ENCODE assay signal across 8 cellular contexts in the genomic region with DNA sequence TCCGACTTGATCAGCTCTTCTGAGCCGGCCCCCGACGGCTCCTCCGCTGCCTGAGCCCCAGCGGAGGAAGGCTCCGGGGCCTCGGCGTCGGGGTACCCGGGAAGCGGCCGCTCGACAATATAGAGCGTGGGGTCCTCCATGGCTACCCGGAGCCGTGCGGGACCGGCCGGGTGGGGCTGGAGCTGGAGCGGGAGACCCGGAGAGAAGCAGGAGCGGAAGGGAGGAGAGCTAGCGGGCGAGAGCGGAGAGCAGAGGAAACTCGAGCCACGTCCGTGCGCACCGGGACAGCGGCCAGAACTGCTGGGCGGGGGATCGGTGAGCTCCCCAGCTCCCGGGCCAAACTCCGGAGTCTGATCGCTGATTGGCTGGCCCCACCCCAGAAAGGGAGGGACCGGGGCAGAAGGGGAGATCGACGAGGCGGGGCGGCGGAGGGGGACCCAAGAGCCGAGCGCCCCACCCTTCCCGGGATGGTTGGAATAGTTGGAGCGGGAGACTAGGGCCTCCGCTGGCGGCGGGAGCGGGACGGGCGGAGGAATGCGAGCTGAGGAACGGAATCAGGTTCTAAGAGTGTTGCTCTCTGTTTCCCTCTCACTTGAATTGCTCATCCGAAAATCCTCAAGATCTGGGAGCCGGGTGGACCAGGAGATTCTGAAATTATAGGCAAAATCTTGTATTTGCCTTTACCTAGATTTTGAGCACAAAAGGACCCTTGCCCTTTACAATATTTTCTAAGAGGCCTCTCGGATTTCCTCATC. TPM values are rescaled to one million over a fixed set of nuclear protein-coding genes. Genes with fewer than 3 reads are reported as not detected.
DNase-seq lines count a peak whose midpoint lies in the region; ATAC-seq and TF ChIP-seq lines count a peak whose summit lies in the region.

A gene with protein sequence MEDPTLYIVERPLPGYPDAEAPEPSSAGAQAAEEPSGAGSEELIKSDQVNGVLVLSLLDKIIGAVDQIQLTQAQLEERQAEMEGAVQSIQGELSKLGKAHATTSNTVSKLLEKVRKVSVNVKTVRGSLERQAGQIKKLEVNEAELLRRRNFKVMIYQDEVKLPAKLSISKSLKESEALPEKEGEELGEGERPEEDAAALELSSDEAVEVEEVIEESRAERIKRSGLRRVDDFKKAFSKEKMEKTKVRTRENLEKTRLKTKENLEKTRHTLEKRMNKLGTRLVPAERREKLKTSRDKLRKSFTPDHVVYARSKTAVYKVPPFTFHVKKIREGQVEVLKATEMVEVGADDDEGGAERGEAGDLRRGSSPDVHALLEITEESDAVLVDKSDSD (minus strand): TSS at position 299 of the 755 bp plus-strand sequence. CDS start 159 bp downstream, at position 140.

- 0 to 1% methylated on average over 18 to 56 of the region's 58 CpGs for WGBS in testis, 2 donors

- H2AFZ ChIP-seq in fibroblast of lung (ENCODE audit: low read length), result no peak within 1 kb of the TSS

- H3K4me1 ChIP-seq in ES-I3 (ENCODE audit: insufficient read depth, low read length), result peaks cover 15% of the 10 kb centered on the region
- peaks cover 7% of the 10 kb centered on the region for H3K4me1 ChIP-seq in fibroblast of lung (ENCODE audit: control insufficient read depth, extremely low read depth, insufficient read depth, low read length)
- peaks cover 19% of the 10 kb centered on the region for H3K4me1 ChIP-seq in mucosa of descending colon (ENCODE audit: low read depth)
- peaks cover 10% of the 10 kb centered on the region for H3K4me1 ChIP-seq in testis

- peak; percentile 86 for DNase-seq in LoVo (ENCODE audit: low spot score)
- DNase-seq in activated T-cell treated with anti-CD3 and anti-CD28 coated beads, Interleukin-2, amount 50 U/mL, for 48 hours, result peak; percentile 46 to 61
- DNase-seq in fibroblast of lung (ENCODE audit: low read depth in 2 of 2), result peak; percentile 98
- peak; percentile 85 to 93 (median 91) for DNase-seq in mucosa of descending colon
- DNase-seq in testis, result peak; percentile 95
- DNase-seq in NOMO-1 treated with dmso at 0.1 percent for 144 hours (lab: John Stamatoyannopoulos, UW; ENCODE audit: unreplicated experiment), result no peak

- TF ChIP-seq POLR2A in testis (IDR thresholded peaks at IDR 0.05), result peak; percentile 74

- peak within 1 kb of the TSS; percentile 99 for H3K9ac ChIP-seq in ES-I3 (ENCODE audit: low read depth, low read length)
- H3K9ac ChIP-seq in fibroblast of lung (ENCODE audit: insufficient read depth, low read length), result peak within 1 kb of the TSS; percentile 95

- no peaks in the 10 kb centered on the region for H3K9me3 ChIP-seq in ES-I3 (ENCODE audit: control insufficient read depth, insufficient read depth, low read length)
- no peaks in the 10 kb centered on the region for H3K9me3 ChIP-seq in fibroblast of lung (ENCODE audit: control insufficient read depth, insufficient read depth, low read depth, low read length)
- H3K9me3 ChIP-seq in mucosa of descending colon, result no peaks in the 10 kb centered on the region
- H3K9me3 ChIP-seq in testis, result no peaks in the 10 kb centered on the region

- peak within 1 kb of the TSS; percentile 65 for H3K4me2 ChIP-seq in fibroblast of lung (ENCODE audit: extremely low read depth, insufficient read depth, low read length)

- intact Hi-C loops in mucosa of descending colon (cut with DNase I, micrococcal nuclease), result loop anchor here in 1 of 2 donors (10.0 kb wide), 1 partner anchor 92 kb away; no protein-coding TSS in a partner anchor
- intact Hi-C loops in testis (cut with DNase I; ENCODE audit: low total_unique reads), result loop anchor here (10.0 kb wide), 1 partner anchor 102 kb away; no protein-coding TSS in a partner anchor

- H3K27ac ChIP-seq in fibroblast of lung (ENCODE audit: insufficient read depth, low read length) (peak within 1 kb of the TSS; percentile 97), testis (peak within 1 kb of the TSS; percentile 92 to 97)

- H3K79me2 ChIP-seq in fibroblast of lung (ENCODE audit: control insufficient read depth, insufficient read depth, low read length), result peaks cover 51% of the 10 kb centered on the region

- peak; percentile 83 for ATAC-seq in mucosa of descending colon
- no peak for ATAC-seq in GM19467 (IDR thresholded peaks at IDR 0.05; ENCODE audit: unreplicated experiment)

- peaks cover 3% of the 10 kb centered on the region for H4K20me1 ChIP-seq in fibroblast of lung (ENCODE audit: control insufficient read depth, extremely low read depth, insufficient read depth, low read length)

- H3K36me3 ChIP-seq in ES-I3 (ENCODE audit: insufficient read depth, low read length) (no peaks in the 10 kb centered on the region), fibroblast of lung (ENCODE audit: control insufficient read depth, insufficient read depth, low read length) (no peaks in the 10 kb centered on the region), mucosa of descending colon (ENCODE audit: low read depth) (no peaks in the 10 kb centered on the region), testis (ENCODE audit: low read depth, missing control alignments) (no peaks in the 10 kb centered on the region)

- H3K27me3 ChIP-seq in fibroblast of lung (ENCODE audit: control insufficient read depth, insufficient read depth, low read length), result no peaks in the 10 kb centered on the region
- no peaks in the 10 kb centered on the region for H3K27me3 ChIP-seq in testis

- TF ChIP-seq CTCF in fibroblast of lung (conservative IDR thresholded peaks at IDR 0.05 in 1 of 2, IDR thresholded peaks at IDR 0.05 in 1 of 2; ENCODE audit: low read depth in 1 of 2, low read length in 2 of 2), result no peak
- TF ChIP-seq CTCF in mucosa of descending colon (IDR thresholded peaks at IDR 0.05), result no peak
- TF ChIP-seq CTCF in testis (IDR thresholded peaks at IDR 0.05), result no peak

- H3K4me3 ChIP-seq in fibroblast of lung (replicated peaks in 1 of 4; ENCODE audit: control extremely low read depth in 1 of 4, insufficient read depth in 1 of 4, low read depth in 3 of 4, low read length in 4 of 4), result peak within 1 kb of the TSS; percentile 89 to 100 (median 98)
- H3K4me3 ChIP-seq in mucosa of descending colon, result peak within 1 kb of the TSS; percentile 33
- H3K4me3 ChIP-seq in testis, result peak within 1 kb of the TSS; percentile 78 to 87

RNA-seq across cellular contexts. Expression of the gene that starts here (rescaled TPM):
- total RNA-seq in fibroblast of lung (331 and 372 TPM in 2 replicates), mucosa of descending colon (100 to 1,000 TPM in 1 of 3 donors, 10 to 100 TPM in 2; 19.3 to 246 (median 52.4) TPM), testis (10 to 100 TPM; 49.4 to 68.4 TPM)
- polyA plus RNA-seq in fibroblast of lung (432 and 490 TPM in 2 replicates), testis (ENCODE audit: insufficient read depth, low read depth, low replicate concordance) (106 TPM)
- polyA plus RNA-seq in fibroblast of lung (2012), result 709 and 835 TPM in 2 replicates
- 388 and 507 TPM in 2 replicates for polyA minus RNA-seq in fibroblast of lung (ENCODE audit: low replicate concordance)

Comparison
In these comparisons a context has a peak if more than half of its experiments do, and no peak if none do; other contexts are left out.
1. H3K4me3 ChIP-seq: peak in every context shown above with its lines; median percentile 98 in fibroblast of lung; 82 in testis; 33 in mucosa of descending colon.